Comparison of ENCODE assay signal across 1 cellular context in the genomic region with DNA sequence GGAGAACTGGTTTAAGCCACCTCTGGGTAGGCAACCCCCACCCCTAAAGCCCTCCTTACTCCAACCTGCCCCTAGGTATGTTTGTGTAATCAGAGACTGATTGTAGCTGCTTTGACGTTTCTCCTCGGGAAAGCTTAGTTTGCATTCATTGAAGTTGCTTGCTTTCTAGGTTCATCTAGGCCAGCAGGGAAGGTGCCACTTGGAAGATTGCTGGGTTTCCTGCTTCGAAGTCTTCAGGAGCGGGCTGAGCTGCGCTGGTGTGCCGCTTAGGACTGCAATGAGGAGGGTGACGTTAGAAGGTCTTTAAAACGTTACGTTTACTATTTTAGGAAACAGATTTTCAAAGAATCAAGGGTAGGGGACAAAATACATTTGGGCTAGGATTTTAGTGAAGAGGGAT.
A peak's percentile ranks its signal among the peaks of the same experiment; 100 is the strongest.
TF ChIP-seq lines count a peak whose summit lies in the region.

No MANE protein-coding gene starts in this region.

TF ChIP-seq in H1, 55 proteins besides CTCF, POLR2A, EP300 and RAD21 (continued from another document):
- TF ChIP-seq ATF3 (IDR thresholded peaks at IDR 0.05; ENCODE audit: insufficient read depth, low read depth, low read length), result no peak
- peak; percentile 25 for TF ChIP-seq RNF2 (IDR thresholded peaks at IDR 0.05; ENCODE audit: borderline replicate concordance, low read depth, low read length, missing control alignments, poor library complexity, severe bottlenecking)
- TF ChIP-seq SUZ12 (IDR thresholded peaks at IDR 0.05; ENCODE audit: low read length), result peak; percentile 43; the same call in 1 of the 2 replicates
